In the genomic region with DNA sequence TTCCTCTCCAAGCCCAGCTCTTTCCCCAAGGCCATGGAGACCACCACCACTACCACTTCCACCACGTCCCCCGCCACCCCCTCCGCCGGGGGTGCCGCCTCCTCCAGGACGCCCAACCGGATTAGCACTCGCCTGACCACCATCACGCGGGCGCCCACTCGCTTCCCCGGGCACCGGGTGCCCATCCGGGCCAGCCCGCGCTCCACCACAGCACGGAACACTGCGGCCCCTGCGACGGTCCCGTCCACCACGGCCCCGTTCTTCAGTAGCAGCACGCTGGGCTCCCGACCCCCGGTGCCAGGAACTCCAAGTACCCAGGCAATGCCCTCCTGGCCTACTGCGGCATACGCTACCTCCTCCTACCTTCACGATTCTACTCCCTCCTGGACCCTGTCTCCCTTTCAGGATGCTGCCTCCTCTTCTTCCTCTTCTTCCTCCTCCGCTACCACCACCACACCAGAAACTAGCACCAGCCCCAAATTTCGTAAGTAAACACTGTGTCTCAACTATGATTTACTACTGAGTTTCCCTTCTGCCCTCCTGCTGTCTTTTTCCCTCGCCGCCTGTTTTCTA, we compare ENCODE assay signal across 11 cellular contexts. TPM values are rescaled to one million over a fixed set of nuclear protein-coding genes. Genes with fewer than 3 reads are reported as not detected.
DNase-seq lines count a peak whose midpoint lies in the region; ATAC-seq and TF ChIP-seq lines count a peak whose summit lies in the region.
"Had no signal": no experiment of that assay in that cellular context is flagged by ENCODE, and none has a peak within 500 bp of the region (broad histone marks: within the 10 kb centered on the region; RNA-seq: fewer than 3 reads in every experiment).

No MANE protein-coding gene starts in this region.

- H3K27me3 Mint-ChIP-seq in activated CD4-positive, alpha-beta T cell treated with anti-CD3 and anti-CD28 coated beads, Interleukin-2, amount 10 ng/mL, durations not matched to agents 7 days and 5 days = peaks cover 56% of the 10 kb centered on the region
- H3K27me3 Mint-ChIP-seq in activated B cell treated with CpG ODN at 0.5 μM for 24 hours = peaks cover 53% of the 10 kb centered on the region

- ATAC-seq in activated B cell treated with CpG ODN at 0.5 μM for 24 hours (ENCODE audit: low read depth) (no peak), HG03139 (IDR thresholded peaks at IDR 0.05; ENCODE audit: unreplicated experiment) (no peak)
- ATAC-seq: HCT116 had no signal

- TF ChIP-seq CTCF in activated B cell treated with CpG ODN at 0.5 μM for 24 hours (IDR thresholded peaks at IDR 0.05) (no peak), spleen (IDR thresholded peaks at IDR 0.05 in 8 of 11, conservative IDR thresholded peaks at IDR 0.05 in 3 of 11) (no peak)

- peak overlapping the region; percentile 56 for H3K4me3 Mint-ChIP-seq in activated CD4-positive, alpha-beta T cell treated with anti-CD3 and anti-CD28 coated beads, Interleukin-2, amount 10 ng/mL, durations not matched to agents 7 days and 5 days
- H3K4me3 Mint-ChIP-seq in activated B cell treated with CpG ODN at 0.5 μM for 24 hours = peak overlapping the region; percentile 17

- H3K36me3 Mint-ChIP-seq in activated CD4-positive, alpha-beta T cell treated with anti-CD3 and anti-CD28 coated beads, Interleukin-2, amount 10 ng/mL, durations not matched to agents 7 days and 5 days (ENCODE audit: low read depth) = peaks cover 2% of the 10 kb centered on the region
- no peaks in the 10 kb centered on the region for H3K36me3 Mint-ChIP-seq in activated B cell treated with CpG ODN at 0.5 μM for 24 hours (ENCODE audit: low read depth)

- no peak overlapping the region for H3K27ac Mint-ChIP-seq in activated CD4-positive, alpha-beta T cell treated with anti-CD3 and anti-CD28 coated beads, Interleukin-2, amount 10 ng/mL, durations not matched to agents 7 days and 5 days
- no peak overlapping the region for H3K27ac Mint-ChIP-seq in activated B cell treated with CpG ODN at 0.5 μM for 24 hours

- CTCF ChIA-PET in activated CD4-positive, alpha-beta T cell treated with anti-CD3 and anti-CD28 coated beads, Interleukin-2, amount 10 ng/mL, durations not matched to agents 7 days and 5 days (lab: Charles Lee) = no interaction called here
- CTCF ChIA-PET in activated B cell treated with CpG ODN at 0.5 μM for 24 hours (lab: Charles Lee) = no interaction called here

- peaks cover 0 to 5% (median 0%) of the 10 kb centered on the region in 8 donors for H3K9me3 ChIP-seq in spleen
- H3K9me3 ChIP-seq: body of pancreas, uterus had no signal

- no peaks in the 10 kb centered on the region for H3K9me3 Mint-ChIP-seq in activated CD4-positive, alpha-beta T cell treated with anti-CD3 and anti-CD28 coated beads, Interleukin-2, amount 10 ng/mL, durations not matched to agents 7 days and 5 days
- H3K9me3 Mint-ChIP-seq in activated B cell treated with CpG ODN at 0.5 μM for 24 hours = no peaks in the 10 kb centered on the region

- 5 to 20% (median 6%) methylated on average over 16 to 34 of the region's 34 CpGs for WGBS in spleen, 5 donors

- peaks cover 0 to 80% (median 40%) of the 10 kb centered on the region in 7 donors for H3K27me3 ChIP-seq in spleen (replicated peaks in 1 of 7)

- intact Hi-C loops in activated B cell treated with CpG ODN at 0.5 μM for 24 hours (cut with micrococcal nuclease) (no loop called here), spleen (cut with DNase I; ENCODE audit: low total_unique reads) (no loop called here)

- peaks cover 0 to 23% (median 12%) of the 10 kb centered on the region in 6 donors for H3K4me1 ChIP-seq in spleen

- no peak for TF ChIP-seq POLR2A in spleen (IDR thresholded peaks at IDR 0.05)

- no peaks in the 10 kb centered on the region for H3K36me3 ChIP-seq in spleen
- H3K36me3 ChIP-seq: uterus had no signal

- DNase-seq in activated CD4-positive, alpha-beta T cell treated with anti-CD3 and anti-CD28 coated beads, Interleukin-2, amount 10 ng/mL, durations not matched to agents 7 days and 5 days = no peak
- no peak for DNase-seq in activated CD4-positive, alpha-beta T cell treated with anti-CD3 and anti-CD28 coated beads, Interleukin-2, amount 50 U/mL, for 1 hour
- DNase-seq in activated B cell treated with CpG ODN at 0.5 μM for 24 hours (no peak), spleen (peak; percentile 64), DMS79 treated with DMSO at 0.1 percent for 48 hours (lab: John Stamatoyannopoulos, UW) (no peak), NCI-H2196 (lab: John Stamatoyannopoulos, UW; ENCODE audit: unreplicated experiment) (no peak)
- DNase-seq: uterus had no signal

- H3K4me3 ChIP-seq in iPS-11a (ENCODE audit: low read depth, low read length) = peak overlapping the region; percentile 85
- peak overlapping the region in 1 of 8 donors; percentile 58 for H3K4me3 ChIP-seq in spleen
- H3K4me3 ChIP-seq: body of pancreas, uterus had no signal

- POLR2A ChIA-PET in activated CD4-positive, alpha-beta T cell treated with anti-CD3 and anti-CD28 coated beads, Interleukin-2, amount 10 ng/mL, durations not matched to agents 7 days and 5 days (lab: Charles Lee) = no interaction called here
- POLR2A ChIA-PET in activated B cell treated with CpG ODN at 0.5 μM for 24 hours (lab: Charles Lee) = no interaction called here

- H3K4me1 Mint-ChIP-seq in activated CD4-positive, alpha-beta T cell treated with anti-CD3 and anti-CD28 coated beads, Interleukin-2, amount 10 ng/mL, durations not matched to agents 7 days and 5 days = peaks cover 3% of the 10 kb centered on the region
- peaks cover 15% of the 10 kb centered on the region for H3K4me1 Mint-ChIP-seq in activated B cell treated with CpG ODN at 0.5 μM for 24 hours

- no peak overlapping the region for H3K27ac ChIP-seq in spleen
- H3K27ac ChIP-seq: body of pancreas, uterus had no signal

RNA-seq across cellular contexts. Expression of gene NRG3, which starts 0.8 kb away (rescaled TPM):
- not detected for total RNA-seq in activated CD4-positive, alpha-beta T cell treated with anti-CD3 and anti-CD28 coated beads, Interleukin-2, amount 10 ng/mL, durations not matched to agents 7 days and 5 days
- total RNA-seq in activated B cell treated with CpG ODN at 0.5 μM for 24 hours (not detected in 2 replicates), spleen (under 1 TPM in 2 of 7 donors, not detected in 5; 0.21 to 0.22 TPM)
- polyA plus RNA-seq in spleen = under 1 TPM in 1 of 3 donors, not detected in 2; 0.10 TPM
